ENCODE assay signal across 9 cellular contexts in the genomic region with DNA sequence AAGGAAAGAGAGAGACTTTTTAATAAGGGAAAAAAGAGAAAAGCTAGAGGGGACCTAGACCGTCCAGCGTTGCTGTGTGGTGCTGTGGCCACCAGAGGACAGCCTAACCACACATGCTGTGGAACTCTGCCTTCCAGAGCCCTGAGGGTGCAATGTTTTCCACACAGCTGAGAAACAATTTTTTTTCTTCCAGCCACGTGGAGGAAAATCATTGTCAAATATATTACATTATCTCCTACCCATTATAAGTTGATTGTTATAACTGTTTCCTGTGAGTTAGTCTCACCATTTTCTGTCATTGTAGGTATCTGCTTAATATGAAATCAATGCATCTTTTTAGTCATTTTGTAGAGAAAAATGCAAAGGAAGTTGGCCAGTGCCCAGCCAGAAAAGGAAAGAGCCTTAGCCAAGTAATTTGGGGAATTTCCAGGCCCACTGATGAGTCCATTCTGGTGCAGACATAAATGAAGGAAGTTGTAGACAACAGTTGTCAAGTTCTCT.
DNase-seq lines count a peak whose midpoint lies in the region; ATAC-seq lines count a peak whose summit lies in the region.
"Had no signal": no experiment of that assay in that cellular context is flagged by ENCODE, and none has a peak within 500 bp of the region (broad histone marks: within the 10 kb centered on the region; RNA-seq: fewer than 3 reads in every experiment).

No MANE protein-coding gene starts in this region.

- ATAC-seq in GM18520 (IDR thresholded peaks at IDR 0.05; ENCODE audit: unreplicated experiment) (peak; percentile 91), HG03025 (IDR thresholded peaks at IDR 0.05; ENCODE audit: low FRiP score, unreplicated experiment) (peak; percentile 87)
- peak; percentile 96 for ATAC-seq in effector memory CD8-positive, alpha-beta T cell (replicated peaks)

- no peak overlapping the region for H3K4me3 Mint-ChIP-seq in effector memory CD8-positive, alpha-beta T cell
- H3K4me3 Mint-ChIP-seq: T-helper 1 cell treated with Interleukin-12 subunit alpha and Interleukin-12 subunit beta and Interleukin-4 antibody, amounts not matched to agents 30 μg/mL and 1 μg/mL, for 36 hours had no signal

- no peaks in the 10 kb centered on the region for H3K36me3 Mint-ChIP-seq in effector memory CD8-positive, alpha-beta T cell (ENCODE audit: insufficient read depth)

- H3K4me1 Mint-ChIP-seq in effector memory CD8-positive, alpha-beta T cell (ENCODE audit: low read depth in 2 of 2), result no peaks in the 10 kb centered on the region

- no peaks in the 10 kb centered on the region for H3K9me3 Mint-ChIP-seq in effector memory CD8-positive, alpha-beta T cell
- H3K9me3 Mint-ChIP-seq: T-helper 1 cell treated with Interleukin-12 subunit alpha and Interleukin-12 subunit beta and Interleukin-4 antibody, amounts not matched to agents 30 μg/mL and 1 μg/mL, for 36 hours had no signal

- H3K27me3 Mint-ChIP-seq in effector memory CD8-positive, alpha-beta T cell, result peaks cover 27 to 40% of the 10 kb centered on the region in 2 donors

- H3K27ac Mint-ChIP-seq in effector memory CD8-positive, alpha-beta T cell, result no peak overlapping the region
- H3K27ac Mint-ChIP-seq: T-helper 1 cell treated with Interleukin-12 subunit alpha and Interleukin-12 subunit beta and Interleukin-4 antibody, amounts not matched to agents 30 μg/mL and 1 μg/mL, for 36 hours had no signal

- DNase-seq in AML-193 (lab: John Stamatoyannopoulos, UW) (peak; percentile 44 to 47), NCI-H345 (lab: John Stamatoyannopoulos, UW) (peak; percentile 50), midbrain (lab: John Stamatoyannopoulos, UW) (peak; percentile 74)
- peak; percentile 47 to 48 for DNase-seq in activated CD4-positive, alpha-beta T cell treated with anti-CD3 and anti-CD28 coated beads, Interleukin-2, amount 50 U/mL, for 4 hours
- peak; percentile 21 to 40 (median 23) for DNase-seq in effector memory CD8-positive, alpha-beta T cell
- peak; percentile 9 for DNase-seq in stimulated activated CD8-positive, alpha-beta memory T cell treated with anti-CD3 and anti-CD28 coated beads, Interleukin-7, amount 100 ng/mL, for 24 hours (ENCODE audit: low read depth)

Comparison
In these comparisons a context has a peak if more than half of its experiments do, and no peak if none do; other contexts are left out.
1. Peak in every context shown above with its lines: DNase-seq and ATAC-seq.
2. DNase-seq: peak in every context shown above with its lines; median percentile 74 in midbrain; 50 in NCI-H345; 48 in activated CD4-positive, alpha-beta T cell treated with anti-CD3 and anti-CD28 coated beads, Interleukin-2, amount 50 U/mL, for 4 hours; 46 in AML-193; 23 in effector memory CD8-positive, alpha-beta T cell; 9 in stimulated activated CD8-positive, alpha-beta memory T cell treated with anti-CD3 and anti-CD28 coated beads, Interleukin-7, amount 100 ng/mL, for 24 hours.